In genomic region chr17:27384261-27384701, GRCh38 we compare ENCODE assay signal across 8 cellular contexts.
A peak's percentile ranks its signal among the peaks of the same experiment; 100 is the strongest.
DNase-seq lines count a peak whose midpoint lies in the region; FAIRE-seq and TF ChIP-seq lines count a peak whose summit lies in the region.

No MANE protein-coding gene starts in this region.

- in situ Hi-C loops in ACHN (cut with HindIII; ENCODE audit: low pct_ligation_motif_present, low pct_unique_long_range_greater_than_20kb, low sequenced_read_pairs), result no loop called here

- H4K20me1 ChIP-seq in smooth muscle cell (ENCODE audit: low read depth), result no peaks in the 10 kb centered on the region

- no peak overlapping the region for H3K9ac ChIP-seq in smooth muscle cell (ENCODE audit: low read depth)

- H3F3A ChIP-seq in smooth muscle cell (ENCODE audit: low read depth), result no peaks in the 10 kb centered on the region

- no peak for TF ChIP-seq CTCF in choroid plexus epithelial cell (conservative IDR thresholded peaks at IDR 0.05; ENCODE audit: low read depth, low read length)
- TF ChIP-seq CTCF in smooth muscle cell (IDR thresholded peaks at IDR 0.05; ENCODE audit: borderline replicate concordance, insufficient read depth, poor library complexity, severe bottlenecking), result no peak

- DNase-seq in ACHN (peak; percentile 97), NCI-H1092 (lab: John Stamatoyannopoulos, UW) (peak; percentile 33), choroid plexus epithelial cell (ENCODE audit: low read depth) (peak; percentile 73), lung microvascular endothelial cell (ENCODE audit: low read depth in 2 of 2) (peak; percentile 86 to 95), small intestine (no peak), retina (no peak), smooth muscle cell (lab: John Stamatoyannopoulos, UW; ENCODE audit: unreplicated experiment) (no peak)
- DNase-seq in stimulated activated CD4-positive, alpha-beta T cell treated with anti-CD3 and anti-CD28 coated beads, Interleukin-2, amount 100 ng/mL, for 24 hours, result no peak

- H3K79me2 ChIP-seq in smooth muscle cell (ENCODE audit: low read depth), result no peaks in the 10 kb centered on the region

- no peak for FAIRE-seq in small intestine (lab: Jason Lieb, UNC)

- H3K36me3 ChIP-seq in small intestine (ENCODE audit: control insufficient read depth in 2 of 2, insufficient read depth in 2 of 2, low read length in 2 of 2) (no peaks in the 10 kb centered on the region), smooth muscle cell (ENCODE audit: low read depth) (no peaks in the 10 kb centered on the region)

- H3K9me3 ChIP-seq in small intestine (ENCODE audit: control insufficient read depth, low read depth) (no peaks in the 10 kb centered on the region), smooth muscle cell (replicated peaks; ENCODE audit: low read depth) (no peaks in the 10 kb centered on the region)

- H2AFZ ChIP-seq in smooth muscle cell (ENCODE audit: low read depth), result no peak overlapping the region

- H3K4me3 ChIP-seq in choroid plexus epithelial cell (ENCODE audit: low read depth, low read length) (no peak overlapping the region), small intestine (ENCODE audit: low read depth in 1 of 2, low read length in 2 of 2) (no peak overlapping the region), smooth muscle cell (no peak overlapping the region)

- no peak overlapping the region for H3K4me2 ChIP-seq in smooth muscle cell

- WGBS in small intestine, 3 donors, result 53 to 62% (median 54%) methylated on average over 7 of the region's 7 CpGs
- 67% methylated on average over 7 of the region's 7 CpGs for WGBS in smooth muscle cell (ENCODE audit: low lambda C conversion rate)

- H3K27me3 ChIP-seq in small intestine (ENCODE audit: control insufficient read depth in 2 of 2, insufficient read depth in 2 of 2, low read length in 2 of 2) (no peaks in the 10 kb centered on the region), smooth muscle cell (ENCODE audit: low read depth) (no peaks in the 10 kb centered on the region)

- H3K27ac ChIP-seq in small intestine (ENCODE audit: low read depth in 1 of 2, low read length in 1 of 2) (no peak overlapping the region), smooth muscle cell (ENCODE audit: low read depth) (no peak overlapping the region)

- no peaks in the 10 kb centered on the region for H3K4me1 ChIP-seq in small intestine (ENCODE audit: control insufficient read depth in 2 of 2, insufficient read depth in 1 of 2, low read depth in 1 of 2, low read length in 1 of 2)
- peaks cover 4% of the 10 kb centered on the region for H3K4me1 ChIP-seq in smooth muscle cell (ENCODE audit: low read depth)

Comparison
In these comparisons a context has a peak if more than half of its experiments do, and no peak if none do; other contexts are left out.
1. DNase-seq: peak in ACHN (single experiment), NCI-H1092 (single experiment), choroid plexus epithelial cell (single experiment) and lung microvascular endothelial cell (2 of 2); none in stimulated activated CD4-positive, alpha-beta T cell treated with anti-CD3 and anti-CD28 coated beads, Interleukin-2, amount 100 ng/mL, for 24 hours (0 of 2), small intestine (single experiment), retina (single experiment) and smooth muscle cell (single experiment).